ENCODE assay signal across 10 cellular contexts in the genomic region with DNA sequence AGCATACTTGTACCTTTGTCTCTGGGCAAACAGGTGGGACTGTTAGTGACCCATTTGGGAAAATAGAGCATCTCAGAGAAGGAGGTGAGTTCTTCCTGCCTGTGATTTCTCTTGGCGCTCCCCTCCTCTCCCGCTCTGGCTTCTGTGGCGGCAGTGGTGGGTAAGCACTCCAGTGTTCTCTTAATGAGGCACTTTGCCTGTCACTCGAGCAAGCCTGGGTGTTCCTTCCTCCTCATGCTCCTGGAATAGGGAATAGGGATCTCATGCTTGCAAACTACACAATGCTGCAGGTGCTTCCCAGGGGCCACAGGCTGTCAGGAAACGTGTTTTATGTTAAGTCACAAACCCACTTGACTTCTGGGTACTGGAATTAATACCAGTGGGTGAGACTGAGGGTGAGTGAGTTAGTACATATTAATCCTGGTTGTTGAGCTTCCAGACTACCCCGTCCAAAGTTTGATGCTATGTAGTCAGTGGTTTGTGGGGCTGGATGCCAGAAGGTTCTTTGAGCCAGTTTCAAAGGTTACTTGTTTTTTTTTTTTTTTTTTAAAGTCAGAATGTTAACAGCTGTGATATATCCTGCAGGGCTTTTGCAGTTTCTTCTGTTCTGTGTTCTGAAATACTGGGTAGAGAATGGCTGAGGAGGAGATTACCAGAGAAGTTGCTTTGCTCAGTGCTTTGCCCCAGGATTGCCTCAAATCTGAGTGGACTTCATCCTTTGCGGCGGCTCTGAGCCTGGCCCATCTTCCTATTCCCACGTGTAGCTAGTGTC. TPM values are rescaled to one million over a fixed set of nuclear protein-coding genes. Genes with fewer than 3 reads are reported as not detected.
A peak's percentile ranks its signal among the peaks of the same experiment; 100 is the strongest.
DNase-seq lines count a peak whose midpoint lies in the region; ATAC-seq and TF ChIP-seq lines count a peak whose summit lies in the region.
"Had no signal": no experiment of that assay in that cellular context is flagged by ENCODE, and none has a peak within 500 bp of the region (broad histone marks: within the 10 kb centered on the region; RNA-seq: fewer than 3 reads in every experiment).

No MANE protein-coding gene starts in this region.

- H3K27ac ChIP-seq in CD4-positive, CD25-positive, alpha-beta regulatory T cell (ENCODE audit: insufficient read depth, low read length, poor library complexity, severe bottlenecking) = no peak overlapping the region
- H3K27ac ChIP-seq in HUES48 (ENCODE audit: low read depth, low read length) (peak overlapping the region; percentile 78), substantia nigra (ENCODE audit: low read depth, low read length, poor library complexity, severe bottlenecking) (no peak overlapping the region), brain microvascular endothelial cell (no peak overlapping the region)

- TF ChIP-seq CTCF in mesothelial cell of epicardium (IDR thresholded peaks at IDR 0.05; ENCODE audit: unreplicated experiment) = no peak
- TF ChIP-seq CTCF in brain microvascular endothelial cell (IDR thresholded peaks at IDR 0.05; ENCODE audit: low read depth, low read length, missing control alignments) = no peak

- H3K9me3 ChIP-seq in CD4-positive, CD25-positive, alpha-beta regulatory T cell (ENCODE audit: control insufficient read depth in 2 of 2, low read length in 2 of 2) = no peaks in the 10 kb centered on the region
- H3K9me3 ChIP-seq in HUES48 (ENCODE audit: control insufficient read depth, insufficient read depth, low read length) = no peaks in the 10 kb centered on the region

- H3K27me3 ChIP-seq in CD4-positive, CD25-positive, alpha-beta regulatory T cell (ENCODE audit: control insufficient read depth, insufficient read depth, low read length) = no peaks in the 10 kb centered on the region
- no peaks in the 10 kb centered on the region for H3K27me3 ChIP-seq in HUES48 (ENCODE audit: control insufficient read depth, insufficient read depth, low read length)
- H3K27me3 ChIP-seq in brain microvascular endothelial cell (replicated peaks) = no peaks in the 10 kb centered on the region

- H3K4me1 Mint-ChIP-seq in CD4-positive, CD25-positive, alpha-beta regulatory T cell = peaks cover 0 to 9% (median 4%) of the 10 kb centered on the region in 4 donors
- H3K4me1 Mint-ChIP-seq in mesothelial cell of epicardium = peaks cover 7% of the 10 kb centered on the region

- in situ Hi-C loops in brain microvascular endothelial cell (cut with HindIII; ENCODE audit: low pct_ligation_motif_present, low sequenced_read_pairs) = no loop called here

- H3K27me3 Mint-ChIP-seq in CD4-positive, CD25-positive, alpha-beta regulatory T cell = no peaks in the 10 kb centered on the region
- no peaks in the 10 kb centered on the region for H3K27me3 Mint-ChIP-seq in mesothelial cell of epicardium (ENCODE audit: low read depth)

- no peak for ATAC-seq in CD4-positive, CD25-positive, alpha-beta regulatory T cell (ENCODE audit: low read depth in 2 of 2)

- H3K4me1 ChIP-seq in CD4-positive, CD25-positive, alpha-beta regulatory T cell (ENCODE audit: control insufficient read depth, insufficient read depth, low read length, poor library complexity, severe bottlenecking) = no peaks in the 10 kb centered on the region
- H3K4me1 ChIP-seq in HUES48 (ENCODE audit: control insufficient read depth, insufficient read depth, low read length) = peaks cover 41% of the 10 kb centered on the region

- peaks cover 82% of the 10 kb centered on the region for H3K36me3 ChIP-seq in CD4-positive, CD25-positive, alpha-beta regulatory T cell (ENCODE audit: control insufficient read depth, insufficient read depth, low read length)
- H3K36me3 ChIP-seq in HUES48 (ENCODE audit: control insufficient read depth, insufficient read depth, low read length) (peaks cover 31% of the 10 kb centered on the region), brain microvascular endothelial cell (replicated peaks) (peaks cover 43% of the 10 kb centered on the region)

- H3K9me3 Mint-ChIP-seq in CD4-positive, CD25-positive, alpha-beta regulatory T cell = no peaks in the 10 kb centered on the region
- H3K9me3 Mint-ChIP-seq in mesothelial cell of epicardium = no peaks in the 10 kb centered on the region
- H3K9me3 Mint-ChIP-seq: T-helper 1 cell treated with Interleukin-12 subunit alpha and Interleukin-12 subunit beta and Interleukin-4 antibody, amounts not matched to agents 30 μg/mL and 1 μg/mL, for 36 hours had no signal

- H3K27ac Mint-ChIP-seq in CD4-positive, CD25-positive, alpha-beta regulatory T cell = peak overlapping the region in 2 of 3 donors; percentile 64 to 91
- peak overlapping the region; percentile 21 for H3K27ac Mint-ChIP-seq in mesothelial cell of epicardium
- H3K27ac Mint-ChIP-seq: T-helper 1 cell treated with Interleukin-12 subunit alpha and Interleukin-12 subunit beta and Interleukin-4 antibody, amounts not matched to agents 30 μg/mL and 1 μg/mL, for 36 hours had no signal

- DNase-seq in CD4-positive, CD25-positive, alpha-beta regulatory T cell = no peak
- peak; percentile 42 for DNase-seq in dermis blood vessel endothelial cell
- no peak for DNase-seq in mesothelial cell of epicardium (ENCODE audit: low spot score in 2 of 2, unreplicated experiment in 2 of 2)
- DNase-seq in kidney glomerular epithelial cell (lab: John Stamatoyannopoulos, UW) = no peak
- DNase-seq in substantia nigra (lab: John Stamatoyannopoulos, UW) = no peak
- DNase-seq in brain microvascular endothelial cell = no peak
- DNase-seq in H4 (ENCODE audit: low spot score) = no peak
- DNase-seq: NCI-H1436 had no signal

- H3K9ac ChIP-seq in HUES48 (ENCODE audit: low read depth, low read length) = no peak overlapping the region

- H3K4me3 Mint-ChIP-seq in CD4-positive, CD25-positive, alpha-beta regulatory T cell = no peak overlapping the region
- no peak overlapping the region for H3K4me3 Mint-ChIP-seq in mesothelial cell of epicardium
- H3K4me3 Mint-ChIP-seq: T-helper 1 cell treated with Interleukin-12 subunit alpha and Interleukin-12 subunit beta and Interleukin-4 antibody, amounts not matched to agents 30 μg/mL and 1 μg/mL, for 36 hours had no signal

- peaks cover 46% of the 10 kb centered on the region for H3K36me3 Mint-ChIP-seq in CD4-positive, CD25-positive, alpha-beta regulatory T cell
- peaks cover 18% of the 10 kb centered on the region for H3K36me3 Mint-ChIP-seq in mesothelial cell of epicardium

- H3K4me3 ChIP-seq in CD4-positive, CD25-positive, alpha-beta regulatory T cell (ENCODE audit: low read depth, low read length) = no peak overlapping the region
- H3K4me3 ChIP-seq in HUES48 (ENCODE audit: low read depth, low read length) (no peak overlapping the region), brain microvascular endothelial cell (ENCODE audit: low read depth, low read length) (no peak overlapping the region)

RNA-seq across cellular contexts. Expression of a gene that starts 30.5 kb away (rescaled TPM):
- 99.3 TPM for total RNA-seq in CD4-positive, CD25-positive, alpha-beta regulatory T cell
- polyA plus RNA-seq in CD4-positive, CD25-positive, alpha-beta regulatory T cell = 10 to 100 TPM; 51.1 to 56.8 (median 54.5) TPM
- total RNA-seq in dermis blood vessel endothelial cell = 18.0 and 22.9 TPM in 2 replicates
- total RNA-seq in mesothelial cell of epicardium = 24.0 to 26.0 TPM (median 25.7 TPM) in 3 replicates
- total RNA-seq in H4 (2014; rRNA removed; shearing (Covaris generic)) = 13.0 and 17.5 TPM in 2 replicates
